ENCODE assay signal across 27 cellular contexts in genomic region chr6:49668083-49668511, GRCh38. TPM values are rescaled to one million over a fixed set of nuclear protein-coding genes. Genes with fewer than 3 reads are reported as not detected.
DNase-seq lines count a peak whose midpoint lies in the region; ATAC-seq, FAIRE-seq and TF ChIP-seq lines count a peak whose summit lies in the region.
"Had no signal": no experiment of that assay in that cellular context is flagged by ENCODE, and none has a peak within 500 bp of the region (broad histone marks: within the 10 kb centered on the region; RNA-seq: fewer than 3 reads in every experiment).

No MANE protein-coding gene starts in this region.

- no peaks in the 10 kb centered on the region for H3K27me3 ChIP-seq in kidney epithelial cell (ENCODE audit: control insufficient read depth, insufficient read depth, low read length)
- no peaks in the 10 kb centered on the region for H3K27me3 ChIP-seq in endodermal cell (ENCODE audit: control insufficient read depth, insufficient read depth, low read length, poor library complexity, severe bottlenecking)
- no peaks in the 10 kb centered on the region for H3K27me3 ChIP-seq in tibial nerve
- H3K27me3 ChIP-seq in Peyer's patch, result no peaks in the 10 kb centered on the region
- H3K27me3 ChIP-seq: colonic mucosa had no signal

- CTCF ChIA-PET in A549 (lab: Yijun Ruan, JAX), result no interaction called here

- ATAC-seq in A549, result no peak
- ATAC-seq: natural killer cell treated with Interleukin-12 subunit alpha and Interleukin-12 subunit beta and Interleukin-15 and Interleukin-18, amount 100 ng/mL, for 72 hours had no signal

- no peak for TF ChIP-seq CTCF in A549 (IDR thresholded peaks at IDR 0.05)
- no peak for TF ChIP-seq CTCF in VCaP (conservative IDR thresholded peaks at IDR 0.05)
- no peak for TF ChIP-seq CTCF in kidney epithelial cell (IDR thresholded peaks at IDR 0.05; ENCODE audit: insufficient read depth, low read length, poor library complexity, severe bottlenecking)
- TF ChIP-seq CTCF in endodermal cell (conservative IDR thresholded peaks at IDR 0.05), result no peak
- no peak for TF ChIP-seq CTCF in tibial nerve (IDR thresholded peaks at IDR 0.05)
- TF ChIP-seq CTCF in Peyer's patch (IDR thresholded peaks at IDR 0.05), result no peak

- H3K27me3 Mint-ChIP-seq in endodermal cell (ENCODE audit: insufficient read depth), result no peaks in the 10 kb centered on the region
- H3K27me3 Mint-ChIP-seq: brain; IgD-negative memory B cell; natural killer cell treated with Interleukin-12 subunit alpha and Interleukin-12 subunit beta and Interleukin-15 and Interleukin-18, amount 100 ng/mL, for 72 hours had no signal

- 0 out of 3 replicates have a peak, but pooled peaks cover 3% of the 10 kb centered on the region for H3K4me1 ChIP-seq in A549
- H3K4me1 ChIP-seq in endodermal cell (ENCODE audit: control insufficient read depth, insufficient read depth, low read length), result peaks cover 6% of the 10 kb centered on the region
- no peaks in the 10 kb centered on the region for H3K4me1 ChIP-seq in tibial nerve
- H3K4me1 ChIP-seq in Peyer's patch, result no peaks in the 10 kb centered on the region
- H3K4me1 ChIP-seq: colonic mucosa, left ventricle myocardium inferior, parathyroid adenoma had no signal

- peaks cover 6% of the 10 kb centered on the region for H3K36me3 Mint-ChIP-seq in endodermal cell (ENCODE audit: low read depth)
- H3K36me3 Mint-ChIP-seq: brain, IgD-negative memory B cell had no signal

- H3K9me3 Mint-ChIP-seq in endodermal cell, result peaks cover 18% of the 10 kb centered on the region

- FAIRE-seq in A549 (lab: Jason Lieb, UNC), result no peak
- FAIRE-seq: urothelium cell line had no signal

- no peak for TF ChIP-seq RAD21 in A549 (conservative IDR thresholded peaks at IDR 0.05 in 1 of 2, IDR thresholded peaks at IDR 0.05 in 1 of 2)
- no peak for TF ChIP-seq RAD21 in Ishikawa (IDR thresholded peaks at IDR 0.05; ENCODE audit: low read depth)

- TF ChIP-seq POLR2A in A549 (IDR thresholded peaks at IDR 0.05; ENCODE audit: low read length), result no peak
- no peak for TF ChIP-seq POLR2A in tibial nerve (IDR thresholded peaks at IDR 0.05)
- TF ChIP-seq POLR2A in Peyer's patch (IDR thresholded peaks at IDR 0.05), result no peak

- H3K4me3 ChIP-seq in A549 (no peak overlapping the region), kidney epithelial cell (ENCODE audit: low read depth, low read length) (no peak overlapping the region), endodermal cell (ENCODE audit: low read length) (no peak overlapping the region), tibial nerve (no peak overlapping the region), Peyer's patch (no peak overlapping the region)
- H3K4me3 ChIP-seq: colonic mucosa, left ventricle myocardium inferior had no signal

- no peak overlapping the region for H3K9ac ChIP-seq in endodermal cell (ENCODE audit: extremely low read depth, low read length, poor library complexity, severe bottlenecking)
- H3K9ac ChIP-seq: parathyroid adenoma had no signal

- no peak overlapping the region for H3K27ac Mint-ChIP-seq in endodermal cell
- H3K27ac Mint-ChIP-seq: brain; IgD-negative memory B cell; natural killer cell treated with Interleukin-12 subunit alpha and Interleukin-12 subunit beta and Interleukin-15 and Interleukin-18, amount 100 ng/mL, for 72 hours had no signal

- TF ChIP-seq EP300 in A549 (IDR thresholded peaks at IDR 0.05), result no peak
- no peak for TF ChIP-seq EP300 in Ishikawa (IDR thresholded peaks at IDR 0.05; ENCODE audit: borderline replicate concordance)
- TF ChIP-seq EP300 in tibial nerve (IDR thresholded peaks at IDR 0.05), result no peak

- POLR2A ChIA-PET in A549 (lab: Yijun Ruan, JAX), result no interaction called here

- H3K4me2 ChIP-seq in A549, result peak overlapping the region; percentile 26; the same call in 1 of the 3 replicates

- peak in 1 of 2 experiments; percentile 3 for DNase-seq in A549 (ENCODE audit: low read depth in 1 of 2, low spot score in 1 of 2)
- DNase-seq in kidney epithelial cell (ENCODE audit: low read depth), result peak; percentile 43
- DNase-seq in endodermal cell, result no peak
- DNase-seq in NCI-H345 treated with DMSO at 0.1 percent for 48 hours (lab: John Stamatoyannopoulos, UW; ENCODE audit: unreplicated experiment), result no peak
- DNase-seq in tibial nerve (ENCODE audit: low spot score in 2 of 2), result no peak
- DNase-seq in Peyer's patch, result no peak
- DNase-seq: activated CD4-positive, alpha-beta T cell treated with anti-CD3 and anti-CD28 coated beads, Interleukin-2, amount 50 U/mL, for 4 hours; activated effector memory CD4-positive, alpha-beta T cell treated with Interleukin-2 at 50 U/mL for 16 hours; C1 segment of cervical spinal cord; Calu3; colonic mucosa; left ventricle myocardium inferior; NCI-H1436; NCI-H2171 treated with DMSO at 0.1 percent for 48 hours; NCI-H774; SHP77 treated with DMSO at 0.1 percent for 48 hours had no signal

- H3K36me3 ChIP-seq in kidney epithelial cell (ENCODE audit: control insufficient read depth, insufficient read depth, low read length) (no peaks in the 10 kb centered on the region), endodermal cell (ENCODE audit: control insufficient read depth, insufficient read depth, low read length) (no peaks in the 10 kb centered on the region), tibial nerve (no peaks in the 10 kb centered on the region), Peyer's patch (no peaks in the 10 kb centered on the region)
- H3K36me3 ChIP-seq: colonic mucosa, left ventricle myocardium inferior had no signal

- H3K9me3 ChIP-seq in A549 (no peaks in the 10 kb centered on the region), endodermal cell (ENCODE audit: control insufficient read depth, low read length) (peaks cover 11% of the 10 kb centered on the region), tibial nerve (peaks cover 0 to 8% (median 0%) of the 10 kb centered on the region in 4 donors), Peyer's patch (peaks cover 0 to 6% (median 0%) of the 10 kb centered on the region in 4 donors)
- H3K9me3 ChIP-seq: colonic mucosa had no signal

- H3K27ac ChIP-seq in A549 (no peak overlapping the region), VCaP (peak overlapping the region; percentile 89), endodermal cell (ENCODE audit: low read depth, low read length) (no peak overlapping the region), tibial nerve (no peak overlapping the region), Peyer's patch (no peak overlapping the region)
- H3K27ac ChIP-seq: colonic mucosa, left ventricle myocardium inferior, parathyroid adenoma had no signal

- H3K4me1 Mint-ChIP-seq in endodermal cell, result peaks cover 5% of the 10 kb centered on the region
- H3K4me1 Mint-ChIP-seq: brain, IgD-negative memory B cell had no signal

- H3K4me3 Mint-ChIP-seq in endodermal cell, result no peak overlapping the region
- H3K4me3 Mint-ChIP-seq: brain; IgD-negative memory B cell; natural killer cell treated with Interleukin-12 subunit alpha and Interleukin-12 subunit beta and Interleukin-15 and Interleukin-18, amount 100 ng/mL, for 72 hours had no signal

TF ChIP-seq in A549, 52 proteins besides CTCF, POLR2A, EP300 and RAD21 (continues in another document):
- TF ChIP-seq GATA3 (IDR thresholded peaks at IDR 0.05; ENCODE audit: borderline replicate concordance), result no peak

TF ChIP-seq in Ishikawa, 13 proteins besides CTCF, POLR2A, EP300 and RAD21:
- TF ChIP-seq USF1 (IDR thresholded peaks at IDR 0.05) (no peak), TAF1 (IDR thresholded peaks at IDR 0.05; ENCODE audit: low read depth) (no peak), EGR1 (IDR thresholded peaks at IDR 0.05) (no peak), TEAD4 (IDR thresholded peaks at IDR 0.05) (peak; percentile 83)

RNA-seq across cellular contexts. Expression of gene RHAG, which starts 31.5 kb away (rescaled TPM):
- polyA plus RNA-seq in A549 (2011; rRNA removed) (0.05 and 0.11 TPM in 2 replicates), A549 (2017; fragmentation: RNase III; extraction: RNeasy Plus Mini Kit Qiagen cat#74134 plus additional on column Dnase treatment) (0.10 TPM in 1 of 3 replicates, not detected in the others)
- 0.01 and 0.04 TPM in 2 replicates for polyA plus RNA-seq in A549 (2012; cell fraction: cytosol; rRNA removed)
- not detected in 2 replicates for polyA plus RNA-seq in A549 (2012; cell fraction: nucleus; rRNA removed)
- polyA minus RNA-seq in A549 (2011; rRNA and poly(A)+ RNA removed), result not detected in 2 replicates
- total RNA-seq in kidney epithelial cell (not detected in 2 replicates), endodermal cell (not detected), tibial nerve (1 to 10 TPM in 3 of 4 donors, under 1 TPM in 1; 0.59 to 2.7 (median 2.1) TPM), Peyer's patch (not detected)
- 0.14 TPM for polyA plus RNA-seq in endodermal cell (2013, experiment 1 of 2)
- polyA plus RNA-seq in endodermal cell (2013, experiment 2 of 2), result 0.21 TPM
- total RNA-seq: Calu3; fibroblast of lung; natural killer cell treated with Interleukin-12 subunit alpha and Interleukin-12 subunit beta and Interleukin-15 and Interleukin-18, amount 100 ng/mL, for 72 hours; subcutaneous adipose tissue; T-helper 1 cell treated with Interleukin-12 subunit alpha and Interleukin-12 subunit beta and Interleukin-4 antibody, amounts not matched to agents 30 ng/mL and 1 ng/mL, for 36 hours had no signal
- polyA plus RNA-seq: AG04450, fibroblast of lung, IgD-negative memory B cell had no signal

RNA-seq across cellular contexts. Expression of gene CRISP2, which starts 45.2 kb away (rescaled TPM):
- not detected in 2 replicates for polyA plus RNA-seq in A549 (2011; rRNA removed)
- polyA plus RNA-seq in A549 (2012; cell fraction: cytosol; rRNA removed), result not detected in 2 replicates
- not detected in 2 replicates for polyA plus RNA-seq in A549 (2012; cell fraction: nucleus; rRNA removed)
- not detected in 3 replicates for polyA plus RNA-seq in A549 (2017; fragmentation: RNase III; extraction: RNeasy Plus Mini Kit Qiagen cat#74134 plus additional on column Dnase treatment)
- not detected in 2 replicates for polyA minus RNA-seq in A549 (2011; rRNA and poly(A)+ RNA removed)
- total RNA-seq in kidney epithelial cell, result not detected in 2 replicates
- total RNA-seq in endodermal cell, result not detected
- polyA plus RNA-seq in endodermal cell (2013, experiment 1 of 2), result not detected
- polyA plus RNA-seq in endodermal cell (2013, experiment 2 of 2), result not detected
- not detected for total RNA-seq in tibial nerve
- not detected for total RNA-seq in Peyer's patch
- total RNA-seq: Calu3; colonic mucosa; fibroblast of lung; left ventricle myocardium inferior; natural killer cell treated with Interleukin-12 subunit alpha and Interleukin-12 subunit beta and Interleukin-15 and Interleukin-18, amount 100 ng/mL, for 72 hours; subcutaneous adipose tissue; T-helper 1 cell treated with Interleukin-12 subunit alpha and Interleukin-12 subunit beta and Interleukin-4 antibody, amounts not matched to agents 30 ng/mL and 1 ng/mL, for 36 hours had no signal
- polyA plus RNA-seq: AG04450, fibroblast of lung, IgD-negative memory B cell had no signal
